15 cellular contexts compared by ENCODE assay signal in the genomic region with DNA sequence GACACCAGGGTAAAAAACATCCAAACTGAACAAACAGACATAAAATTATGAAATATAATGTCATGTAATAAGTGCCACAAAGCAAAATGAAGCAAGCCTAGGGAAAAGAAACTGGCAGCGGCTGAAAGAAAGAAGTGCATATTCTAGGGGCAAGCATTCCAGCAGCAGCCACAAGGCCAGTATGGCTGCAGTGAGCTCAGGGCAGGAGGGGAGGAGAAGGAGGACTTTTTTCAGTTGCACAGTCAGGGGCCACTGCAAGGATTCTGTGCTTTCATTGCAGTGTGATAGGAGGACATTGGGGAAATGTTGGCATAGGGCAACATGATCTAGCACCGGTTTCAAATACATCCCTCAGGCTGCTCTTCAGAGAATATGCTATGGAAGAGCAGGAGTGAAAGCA.
DNase-seq lines count a peak whose midpoint lies in the region; ATAC-seq, FAIRE-seq and TF ChIP-seq lines count a peak whose summit lies in the region.
"Had no signal": no experiment of that assay in that cellular context is flagged by ENCODE, and none has a peak within 500 bp of the region (broad histone marks: within the 10 kb centered on the region; RNA-seq: fewer than 3 reads in every experiment).

No MANE protein-coding gene starts in this region.

- no peaks in the 10 kb centered on the region for H3K36me3 ChIP-seq in bronchial epithelial cell (ENCODE audit: control insufficient read depth, insufficient read depth, low read length)

- FAIRE-seq in bronchial epithelial cell (lab: Jason Lieb, UNC): peak; percentile 55
- FAIRE-seq: K562 had no signal

- DNase-seq in NCI-H146 (lab: John Stamatoyannopoulos, UW) (peak; percentile 10), NCI-H146 treated with DMSO at 0.1 percent for 48 hours (lab: John Stamatoyannopoulos, UW; ENCODE audit: unreplicated experiment) (no peak), bronchial epithelial cell (ENCODE audit: low read depth) (no peak), iPS-NIHi7 (ENCODE audit: extremely low spot score) (peak; percentile 15), UCSD-AML1 (lab: John Stamatoyannopoulos, UW; ENCODE audit: unreplicated experiment) (no peak), NCI-H2107 (lab: John Stamatoyannopoulos, UW) (no peak)
- DNase-seq: Caco-2; CD8-positive, alpha-beta T cell; DND-41; GF-D8; GM23248 had no signal

- no peaks in the 10 kb centered on the region for H3K27me3 ChIP-seq in bronchial epithelial cell (ENCODE audit: control insufficient read depth, insufficient read depth, low read length)

- no peak for TF ChIP-seq CTCF in bronchial epithelial cell (IDR thresholded peaks at IDR 0.05; ENCODE audit: insufficient read depth, low read length, severe bottlenecking)

- ATAC-seq in esophagus mucosa: no peak
- ATAC-seq in HG03521 (IDR thresholded peaks at IDR 0.05; ENCODE audit: unreplicated experiment): no peak
- ATAC-seq: CD8-positive, alpha-beta T cell; HCT116; K562 had no signal

- H3K4me3 ChIP-seq in bronchial epithelial cell (ENCODE audit: low read depth, low read length): no peak overlapping the region
- H3K4me3 ChIP-seq: GM23248, K562 had no signal

Comparison
In these comparisons a context has a peak if more than half of its experiments do, and no peak if none do; other contexts are left out.
1. DNase-seq: peak in NCI-H146 (single experiment) and iPS-NIHi7 (single experiment); none in NCI-H146 treated with DMSO at 0.1 percent for 48 hours (single experiment), bronchial epithelial cell (single experiment), UCSD-AML1 (single experiment) and NCI-H2107 (single experiment).